In the genomic region with DNA sequence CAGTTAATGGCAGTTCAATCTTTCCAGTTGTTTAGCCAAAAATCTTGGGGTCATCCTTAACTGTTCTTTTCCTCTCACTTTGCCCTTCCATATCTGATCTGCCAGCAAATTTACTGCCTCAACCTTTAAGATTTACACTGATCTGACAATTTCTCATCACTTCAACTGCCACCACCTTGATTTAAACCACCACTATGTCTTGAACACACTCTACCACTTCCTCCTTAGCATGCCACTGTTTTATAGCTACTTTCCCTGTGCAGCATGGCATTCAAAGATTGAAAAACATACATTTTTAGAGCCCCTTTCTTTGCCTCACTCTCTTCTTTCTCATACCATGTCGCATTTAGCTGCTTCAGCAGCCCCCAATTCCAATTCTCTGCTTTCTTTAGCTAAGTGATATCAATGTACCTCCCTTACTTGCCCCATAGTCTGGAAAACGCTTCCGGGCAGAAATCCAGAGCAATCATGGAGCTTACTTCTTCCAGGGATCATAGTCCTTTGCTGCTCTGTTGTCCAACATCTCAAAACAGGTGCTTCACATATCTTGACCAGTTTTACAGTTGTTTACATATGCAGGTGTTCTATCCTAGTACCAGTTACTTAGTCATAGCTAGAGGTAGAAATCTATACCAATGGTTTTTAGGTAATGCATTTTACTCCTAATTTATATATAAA, we compare ENCODE assay signal across 10 cellular contexts. TPM values are rescaled to one million over a fixed set of nuclear protein-coding genes. Genes with fewer than 3 reads are reported as not detected.
DNase-seq lines count a peak whose midpoint lies in the region; ATAC-seq, FAIRE-seq and TF ChIP-seq lines count a peak whose summit lies in the region.
"Had no signal": no experiment of that assay in that cellular context is flagged by ENCODE, and none has a peak within 500 bp of the region (broad histone marks: within the 10 kb centered on the region; RNA-seq: fewer than 3 reads in every experiment).

No MANE protein-coding gene starts in this region.

- ATAC-seq in GM21423 (IDR thresholded peaks at IDR 0.05; ENCODE audit: unreplicated experiment) (peak; percentile 28), HG03378 (IDR thresholded peaks at IDR 0.05; ENCODE audit: unreplicated experiment) (peak; percentile 22)

- H3K36me3 ChIP-seq in colonic mucosa (peaks cover 8% of the 10 kb centered on the region), sigmoid colon (peaks cover 0 to 52% (median 1%) of the 10 kb centered on the region in 4 donors)

- peak; percentile 9 for FAIRE-seq in GM18507 (lab: Jason Lieb, UNC)

- H3K4me1 ChIP-seq in colonic mucosa: peaks cover 5% of the 10 kb centered on the region
- H3K4me1 ChIP-seq in sigmoid colon: no peaks in the 10 kb centered on the region

- TF ChIP-seq POLR2A in sigmoid colon (IDR thresholded peaks at IDR 0.05): no peak

- no peak for TF ChIP-seq EP300 in sigmoid colon (IDR thresholded peaks at IDR 0.05)

- WGBS in sigmoid colon, 2 donors: 40 to 71% methylated on average over 3 of the region's 3 CpGs

- H3K27ac ChIP-seq in colonic mucosa (peak overlapping the region; percentile 16), sigmoid colon (no peak overlapping the region)

- no peaks in the 10 kb centered on the region for H3K27me3 ChIP-seq in colonic mucosa
- H3K27me3 ChIP-seq in sigmoid colon: no peaks in the 10 kb centered on the region

- H3K9ac ChIP-seq in colonic mucosa (ENCODE audit: low read depth in 2 of 2, low read length in 2 of 2): no peak overlapping the region

- H3K9me3 ChIP-seq in colonic mucosa (no peaks in the 10 kb centered on the region), sigmoid colon (no peaks in the 10 kb centered on the region)

- intact Hi-C loops in colonic mucosa (cut with DNase I): no loop called here
- intact Hi-C loops in sigmoid colon (cut with DNase I): no loop called here

- TF ChIP-seq CTCF in colonic mucosa (IDR thresholded peaks at IDR 0.05): no peak
- no peak for TF ChIP-seq CTCF in sigmoid colon (IDR thresholded peaks at IDR 0.05)

- H3K4me3 ChIP-seq in colonic mucosa (no peak overlapping the region), sigmoid colon (no peak overlapping the region)

- DNase-seq in GM18507 (ENCODE audit: extremely low spot score, insufficient read length, low read depth) (no peak), colonic mucosa (peak; percentile 79), NCI-H2196 (lab: John Stamatoyannopoulos, UW; ENCODE audit: unreplicated experiment) (no peak), superior temporal gyrus (ENCODE audit: extremely low spot score) (no peak), sigmoid colon (no peak)
- no peak for DNase-seq in stimulated activated CD4-positive, alpha-beta T cell treated with anti-CD3 and anti-CD28 coated beads, Interleukin-4, amount 100 ng/mL, for 24 hours
- DNase-seq: NCI-H1048, NCI-H82 had no signal

RNA-seq across cellular contexts. Expression of gene PGAP1, which starts 10.9 kb away (rescaled TPM):
- total RNA-seq in colonic mucosa (10 to 100 TPM; 10.1 to 16.9 TPM), sigmoid colon (10 to 100 TPM in 1 of 4 donors, 1 to 10 TPM in 3; 6.6 to 14.0 (median 8.1) TPM)
- 1 to 10 TPM in 2 of 3 donors, under 1 TPM in 1; 0.46 to 2.3 (median 1.2) TPM for polyA plus RNA-seq in sigmoid colon
